8 cellular contexts compared by ENCODE assay signal in genomic region chr5:33936004-33936380, GRCh38. TPM values are rescaled to one million over a fixed set of nuclear protein-coding genes. Genes with fewer than 3 reads are reported as not detected.
A peak's percentile ranks its signal among the peaks of the same experiment; 100 is the strongest.
DNase-seq lines count a peak whose midpoint lies in the region; ATAC-seq and TF ChIP-seq lines count a peak whose summit lies in the region.

No MANE protein-coding gene starts in this region.

- H3K27me3 Mint-ChIP-seq in immature natural killer cell (ENCODE audit: low read depth in 3 of 3): peaks cover 4 to 16% (median 11%) of the 10 kb centered on the region in 3 donors
- H3K27me3 Mint-ChIP-seq in activated T-helper 17 cell treated with anti-CD3 and anti-CD28 coated beads, Interleukin-2, amount 50 U/mL, for 72 hours: peaks cover 37% of the 10 kb centered on the region

- no peak for ATAC-seq in activated T-helper 17 cell treated with anti-CD3 and anti-CD28 coated beads, Interleukin-2, amount 50 U/mL, for 72 hours (replicated peaks)

- no peaks in the 10 kb centered on the region for H3K36me3 ChIP-seq in H7 (replicated peaks; ENCODE audit: control insufficient read depth, insufficient read depth, low read length)
- no peaks in the 10 kb centered on the region for H3K36me3 ChIP-seq in brain microvascular endothelial cell (replicated peaks)

- no peaks in the 10 kb centered on the region for H3K9me3 Mint-ChIP-seq in immature natural killer cell
- no peaks in the 10 kb centered on the region for H3K9me3 Mint-ChIP-seq in activated T-helper 17 cell treated with anti-CD3 and anti-CD28 coated beads, Interleukin-2, amount 50 U/mL, for 72 hours

- no peak overlapping the region for H3K27ac Mint-ChIP-seq in immature natural killer cell
- no peak overlapping the region for H3K27ac Mint-ChIP-seq in activated T-helper 17 cell treated with anti-CD3 and anti-CD28 coated beads, Interleukin-2, amount 50 U/mL, for 72 hours

- in situ Hi-C loops in brain microvascular endothelial cell (cut with HindIII; ENCODE audit: low pct_ligation_motif_present, low sequenced_read_pairs): no loop called here

- peak; percentile 18 for TF ChIP-seq CTCF in brain microvascular endothelial cell (IDR thresholded peaks at IDR 0.05; ENCODE audit: low read depth, low read length, missing control alignments)

- DNase-seq in CD1c-positive myeloid dendritic cell (ENCODE audit: extremely low spot score) (peak; percentile 7), H7 (peak; percentile 93), RPMI8226 (peak; percentile 47), brain microvascular endothelial cell (peak; percentile 46), immature natural killer cell (peak in 2 of 3 donors; percentile 13 to 18), NCI-H146 (lab: John Stamatoyannopoulos, UW) (no peak)
- peak; percentile 6 to 22 for DNase-seq in stimulated activated CD4-positive, alpha-beta T cell treated with anti-CD3 and anti-CD28 coated beads, Interleukin-12 subunit alpha, Interleukin-12 subunit beta, amount 100 ng/mL, for 24 hours (ENCODE audit: low read depth in 2 of 2)

- peaks cover 17% of the 10 kb centered on the region for H3K27me3 ChIP-seq in H7 (ENCODE audit: control insufficient read depth, insufficient read depth, low read length)
- peaks cover 17% of the 10 kb centered on the region for H3K27me3 ChIP-seq in brain microvascular endothelial cell (replicated peaks)

- no peak overlapping the region for H3K4me3 Mint-ChIP-seq in immature natural killer cell
- no peak overlapping the region for H3K4me3 Mint-ChIP-seq in activated T-helper 17 cell treated with anti-CD3 and anti-CD28 coated beads, Interleukin-2, amount 50 U/mL, for 72 hours

- H3K36me3 Mint-ChIP-seq in immature natural killer cell: no peaks in the 10 kb centered on the region
- H3K36me3 Mint-ChIP-seq in activated T-helper 17 cell treated with anti-CD3 and anti-CD28 coated beads, Interleukin-2, amount 50 U/mL, for 72 hours (ENCODE audit: low read depth): no peaks in the 10 kb centered on the region

- no peaks in the 10 kb centered on the region for H3K4me1 Mint-ChIP-seq in immature natural killer cell
- H3K4me1 Mint-ChIP-seq in activated T-helper 17 cell treated with anti-CD3 and anti-CD28 coated beads, Interleukin-2, amount 50 U/mL, for 72 hours: no peaks in the 10 kb centered on the region

- H3K27ac ChIP-seq in brain microvascular endothelial cell: no peak overlapping the region

- H3K4me3 ChIP-seq in H7 (ENCODE audit: insufficient read depth, low read depth, low read length) (peak overlapping the region; percentile 59), brain microvascular endothelial cell (ENCODE audit: low read depth, low read length) (peak overlapping the region; percentile 63)

RNA-seq across cellular contexts. Expression of gene RXFP3, which starts 0.2 kb away (rescaled TPM):
- total RNA-seq in H7 (2014; rRNA removed; shearing (Covaris generic)): 0.22 TPM in 1 of 2 replicates, not detected in the other
- polyA plus RNA-seq in immature natural killer cell: not detected
- not detected for total RNA-seq in activated T-helper 17 cell treated with anti-CD3 and anti-CD28 coated beads, Interleukin-2, amount 50 U/mL, for 72 hours

RNA-seq across cellular contexts. Expression of gene ADAMTS12, which starts 44.2 kb away (rescaled TPM):
- total RNA-seq in H7 (2014; rRNA removed; shearing (Covaris generic)): 2.7 and 3.0 TPM in 2 replicates
- polyA plus RNA-seq in immature natural killer cell: not detected
- not detected for total RNA-seq in activated T-helper 17 cell treated with anti-CD3 and anti-CD28 coated beads, Interleukin-2, amount 50 U/mL, for 72 hours

RNA-seq across cellular contexts. Expression of gene SLC45A2, which starts 48.5 kb away (rescaled TPM):
- total RNA-seq in H7 (2014; rRNA removed; shearing (Covaris generic)): 0.14 TPM in 1 of 2 replicates, not detected in the other
- polyA plus RNA-seq in immature natural killer cell: not detected
- total RNA-seq in activated T-helper 17 cell treated with anti-CD3 and anti-CD28 coated beads, Interleukin-2, amount 50 U/mL, for 72 hours: not detected
